15 cellular contexts compared by ENCODE assay signal in genomic region chr7:64886956-64887545, GRCh38.
"Had no signal": no experiment of that assay in that cellular context is flagged by ENCODE, and none has a peak within 500 bp of the region (broad histone marks: within the 10 kb centered on the region; RNA-seq: fewer than 3 reads in every experiment).

No MANE protein-coding gene starts in this region.

- H3K9me3 ChIP-seq: lower lobe of right lung, tibial nerve had no signal

- ATAC-seq: activated CD8-positive, alpha-beta T cell treated with anti-CD3 and anti-CD28 coated beads for 36 hours; right cardiac atrium had no signal

- DNase-seq: activated CD4-positive, alpha-beta T cell treated with anti-CD3 and anti-CD28 coated beads for 1 hour; activated CD8-positive, alpha-beta T cell treated with anti-CD3 and anti-CD28 coated beads for 36 hours; activated naive CD8-positive, alpha-beta T cell treated with anti-CD3 and anti-CD28 coated beads, Interleukin-2, amount 10 ng/mL, durations not matched to agents 7 days and 5 days; activated T-cell treated with anti-CD3 and anti-CD28 coated beads for 4 hours; anterior cingulate cortex; cerebellar nuclear complex; dermis blood vessel endothelial cell; hypothalamus; lower lobe of right lung; right cardiac atrium; small intestine; SW 1271; T-helper 9 cell had no signal

- H3K4me3 ChIP-seq: lower lobe of right lung had no signal

- H3K36me3 ChIP-seq: lower lobe of right lung, tibial nerve had no signal

- H3K36me3 Mint-ChIP-seq: mesothelial cell of epicardium had no signal

- H3K27ac ChIP-seq: lower lobe of right lung, tibial nerve had no signal

- H3K9me3 Mint-ChIP-seq: activated CD8-positive, alpha-beta T cell treated with anti-CD3 and anti-CD28 coated beads for 36 hours had no signal

- FAIRE-seq: small intestine had no signal

- H3K4me3 Mint-ChIP-seq: activated CD8-positive, alpha-beta T cell treated with anti-CD3 and anti-CD28 coated beads for 36 hours; activated naive CD8-positive, alpha-beta T cell treated with anti-CD3 and anti-CD28 coated beads, Interleukin-2, amount 10 ng/mL, durations not matched to agents 7 days and 5 days; mesothelial cell of epicardium had no signal

- H3K27ac Mint-ChIP-seq: activated CD8-positive, alpha-beta T cell treated with anti-CD3 and anti-CD28 coated beads for 36 hours; activated naive CD8-positive, alpha-beta T cell treated with anti-CD3 and anti-CD28 coated beads, Interleukin-2, amount 10 ng/mL, durations not matched to agents 7 days and 5 days; mesothelial cell of epicardium had no signal
